ENCODE assay signal across 14 cellular contexts in genomic region chr4:73208376-73208775, GRCh38. TPM values are rescaled to one million over a fixed set of nuclear protein-coding genes. Genes with fewer than 3 reads are reported as not detected.
DNase-seq lines count a peak whose midpoint lies in the region; FAIRE-seq and TF ChIP-seq lines count a peak whose summit lies in the region.
"Had no signal": no experiment of that assay in that cellular context is flagged by ENCODE, and none has a peak within 500 bp of the region (broad histone marks: within the 10 kb centered on the region; RNA-seq: fewer than 3 reads in every experiment).

No MANE protein-coding gene starts in this region.

- peak; percentile 42 for DNase-seq in AG20443 (ENCODE audit: low spot score)
- DNase-seq in LHCN-M2 (ENCODE audit: low read depth): peak; percentile 65
- peak; percentile 18 for DNase-seq in brain microvascular endothelial cell
- DNase-seq in keratinocyte (ENCODE audit: low read depth, low spot score): no peak
- DNase-seq in germinal center (ENCODE audit: low spot score): no peak
- DNase-seq in A172 (ENCODE audit: low spot score): no peak
- no peak for DNase-seq in NCI-H748 (lab: John Stamatoyannopoulos, UW; ENCODE audit: unreplicated experiment)
- DNase-seq in NCI-H1048 (lab: John Stamatoyannopoulos, UW): no peak
- DNase-seq: activated CD8-positive, alpha-beta T cell treated with anti-CD3 and anti-CD28 coated beads, Interleukin-2, amount 10 ng/mL, durations not matched to agents 7 days and 5 days; KBM-7; NCI-H1436 treated with DMSO at 0.1 percent for 48 hours; right cardiac atrium; stimulated activated CD4-positive, alpha-beta T cell treated with anti-CD3 and anti-CD28 coated beads, Interleukin-2, amount 100 ng/mL, for 24 hours; substantia nigra had no signal

- H3K9ac ChIP-seq in keratinocyte (ENCODE audit: control insufficient read depth, extremely low read depth, insufficient read depth, low read length): peak overlapping the region; percentile 2

- H3K36me3 ChIP-seq in brain microvascular endothelial cell (replicated peaks) (no peaks in the 10 kb centered on the region), keratinocyte (ENCODE audit: control insufficient read depth in 2 of 2, extremely low read depth in 1 of 2, insufficient read depth in 2 of 2, low read length in 2 of 2) (peaks cover 0 to 4% of the 10 kb centered on the region in 2 experiments)

- no peaks in the 10 kb centered on the region for H3K9me3 ChIP-seq in keratinocyte (ENCODE audit: control insufficient read depth, low read depth, low read length)

- H4K20me1 ChIP-seq in keratinocyte (ENCODE audit: control insufficient read depth, extremely low read depth, insufficient read depth, low read length): peaks cover 8% of the 10 kb centered on the region

- dilution Hi-C loops in keratinocyte (cut with MboI; ENCODE audit: extremely low pct_ligation_motif_present, low sequenced_read_pairs): no loop called here

- H3K4me2 ChIP-seq in keratinocyte (ENCODE audit: control insufficient read depth, extremely low read depth, insufficient read depth, low read depth, low read length): no peak overlapping the region

- H2AFZ ChIP-seq in keratinocyte (ENCODE audit: control insufficient read depth, low read length): no peak overlapping the region

- H3K9me1 ChIP-seq in keratinocyte (ENCODE audit: control insufficient read depth, extremely low read depth, insufficient read depth, low read length): no peaks in the 10 kb centered on the region

- FAIRE-seq in keratinocyte (lab: Jason Lieb, UNC): no peak

- in situ Hi-C loops in brain microvascular endothelial cell (cut with HindIII; ENCODE audit: low pct_ligation_motif_present, low sequenced_read_pairs): no loop called here

- no peak overlapping the region for H3K27ac ChIP-seq in brain microvascular endothelial cell
- H3K27ac ChIP-seq in keratinocyte (ENCODE audit: control insufficient read depth, insufficient read depth, low read length): peak overlapping the region; percentile 48

- no peaks in the 10 kb centered on the region for H3K27me3 ChIP-seq in brain microvascular endothelial cell (replicated peaks)
- H3K27me3 ChIP-seq in keratinocyte (ENCODE audit: control insufficient read depth, extremely low read depth, insufficient read depth, low read length): no peaks in the 10 kb centered on the region

- no peak overlapping the region for H3K4me3 ChIP-seq in brain microvascular endothelial cell (ENCODE audit: low read depth, low read length)
- H3K4me3 ChIP-seq in keratinocyte (ENCODE audit: control insufficient read depth in 2 of 3, extremely low read depth in 1 of 3, insufficient read depth in 2 of 3, low read depth in 1 of 3, low read length in 3 of 3): no peak overlapping the region

- TF ChIP-seq CTCF in brain microvascular endothelial cell (IDR thresholded peaks at IDR 0.05; ENCODE audit: low read depth, low read length, missing control alignments): no peak
- no peak for TF ChIP-seq CTCF in keratinocyte (optimal IDR thresholded peaks at IDR 0.05 in 1 of 3, IDR thresholded peaks at IDR 0.05 in 1 of 3, conservative IDR thresholded peaks at IDR 0.05 in 1 of 3; ENCODE audit: extremely low read depth in 1 of 3, insufficient read depth in 2 of 3, low read length in 3 of 3)

- H3K4me1 ChIP-seq in keratinocyte (ENCODE audit: control insufficient read depth, extremely low read depth, insufficient read depth, low read length): peaks cover 11% of the 10 kb centered on the region

- H3K79me2 ChIP-seq in keratinocyte (ENCODE audit: control insufficient read depth, insufficient read depth, low read length): peaks cover 94% of the 10 kb centered on the region

RNA-seq across cellular contexts. Expression of gene ANKRD17, which starts 50.2 kb away (rescaled TPM):
- total RNA-seq in LHCN-M2 (2014; rRNA removed): 33.3 and 45.5 TPM in 2 replicates
- 16.5 TPM for polyA plus RNA-seq in LHCN-M2 (2012)
- polyA plus RNA-seq in keratinocyte: 51.5 to 53.4 TPM (median 53.0 TPM) in 3 replicates
- 169 TPM for polyA plus RNA-seq in keratinocyte (2011; ENCODE audit: low read depth)
- 25.8 and 42.9 TPM in 2 replicates for polyA plus RNA-seq in keratinocyte (2011; cell fraction: cytosol; rRNA removed)
- polyA plus RNA-seq in keratinocyte (2011; cell fraction: nucleus; rRNA removed): 84.4 and 90.8 TPM in 2 replicates
- 31.1 and 32.7 TPM in 2 replicates for polyA plus RNA-seq in keratinocyte (2012; ENCODE audit: low replicate concordance)
- 62.0 to 139 TPM (median 128 TPM) in 3 replicates for polyA minus RNA-seq in keratinocyte
- polyA minus RNA-seq in keratinocyte (2011; cell fraction: cytosol; rRNA and poly(A)+ RNA removed): 66.6 TPM
- 102 and 196 TPM in 2 replicates for polyA minus RNA-seq in keratinocyte (2011; cell fraction: nucleus; rRNA and poly(A)+ RNA removed)
- total RNA-seq in A172 (2014; rRNA removed; shearing (Covaris generic)): 16.8 and 17.6 TPM in 2 replicates

Comparison
In these comparisons a context has a peak if more than half of its experiments do, and no peak if none do; other contexts are left out.
1. DNase-seq: peak in AG20443 (single experiment), LHCN-M2 (single experiment) and brain microvascular endothelial cell (single experiment); none in keratinocyte (single experiment), germinal center (single experiment), A172 (single experiment), NCI-H748 (single experiment) and NCI-H1048 (single experiment).